1 cellular context compared by ENCODE assay signal in genomic region chr18:21509062-21509461, GRCh38.
TF ChIP-seq lines count a peak whose summit lies in the region.

No MANE protein-coding gene starts in this region.

TF ChIP-seq in HEK293, 187 proteins besides CTCF, POLR2A, EP300 and RAD21 (continued from another document):
- TF ChIP-seq ZNF518A (tag by site-specific recombination; conservative IDR thresholded peaks at IDR 0.05; ENCODE audit: low read depth) (no peak), ZNF155 (tag by site-specific recombination; IDR thresholded peaks at IDR 0.05) (no peak), ZNF169 (tag by site-specific recombination; IDR thresholded peaks at IDR 0.05) (no peak), ZNF175 (tag by site-specific recombination; IDR thresholded peaks at IDR 0.05) (no peak), MEIS1 (CRISPR knock-in tag; IDR thresholded peaks at IDR 0.05; ENCODE audit: borderline replicate concordance) (no peak), SP2 (tag by site-specific recombination; IDR thresholded peaks at IDR 0.05) (no peak), ZNF707 (tag by site-specific recombination; IDR thresholded peaks at IDR 0.05) (no peak), SCRT1 (tag by site-specific recombination; IDR thresholded peaks at IDR 0.05; ENCODE audit: borderline replicate concordance) (no peak), ZNF335 (tag by site-specific recombination; conservative IDR thresholded peaks at IDR 0.05) (no peak), YY1 (tag by site-specific recombination; IDR thresholded peaks at IDR 0.05) (no peak), ZNF548 (tag by site-specific recombination; IDR thresholded peaks at IDR 0.05) (no peak)
- TF ChIP-seq, protein P1, sequence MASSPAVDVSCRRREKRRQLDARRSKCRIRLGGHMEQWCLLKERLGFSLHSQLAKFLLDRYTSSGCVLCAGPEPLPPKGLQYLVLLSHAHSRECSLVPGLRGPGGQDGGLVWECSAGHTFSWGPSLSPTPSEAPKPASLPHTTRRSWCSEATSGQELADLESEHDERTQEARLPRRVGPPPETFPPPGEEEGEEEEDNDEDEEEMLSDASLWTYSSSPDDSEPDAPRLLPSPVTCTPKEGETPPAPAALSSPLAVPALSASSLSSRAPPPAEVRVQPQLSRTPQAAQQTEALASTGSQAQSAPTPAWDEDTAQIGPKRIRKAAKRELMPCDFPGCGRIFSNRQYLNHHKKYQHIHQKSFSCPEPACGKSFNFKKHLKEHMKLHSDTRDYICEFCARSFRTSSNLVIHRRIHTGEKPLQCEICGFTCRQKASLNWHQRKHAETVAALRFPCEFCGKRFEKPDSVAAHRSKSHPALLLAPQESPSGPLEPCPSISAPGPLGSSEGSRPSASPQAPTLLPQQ (tag by site-specific recombination; IDR thresholded peaks at IDR 0.05) = no peak
